24 cellular contexts compared by ENCODE assay signal in the genomic region with DNA sequence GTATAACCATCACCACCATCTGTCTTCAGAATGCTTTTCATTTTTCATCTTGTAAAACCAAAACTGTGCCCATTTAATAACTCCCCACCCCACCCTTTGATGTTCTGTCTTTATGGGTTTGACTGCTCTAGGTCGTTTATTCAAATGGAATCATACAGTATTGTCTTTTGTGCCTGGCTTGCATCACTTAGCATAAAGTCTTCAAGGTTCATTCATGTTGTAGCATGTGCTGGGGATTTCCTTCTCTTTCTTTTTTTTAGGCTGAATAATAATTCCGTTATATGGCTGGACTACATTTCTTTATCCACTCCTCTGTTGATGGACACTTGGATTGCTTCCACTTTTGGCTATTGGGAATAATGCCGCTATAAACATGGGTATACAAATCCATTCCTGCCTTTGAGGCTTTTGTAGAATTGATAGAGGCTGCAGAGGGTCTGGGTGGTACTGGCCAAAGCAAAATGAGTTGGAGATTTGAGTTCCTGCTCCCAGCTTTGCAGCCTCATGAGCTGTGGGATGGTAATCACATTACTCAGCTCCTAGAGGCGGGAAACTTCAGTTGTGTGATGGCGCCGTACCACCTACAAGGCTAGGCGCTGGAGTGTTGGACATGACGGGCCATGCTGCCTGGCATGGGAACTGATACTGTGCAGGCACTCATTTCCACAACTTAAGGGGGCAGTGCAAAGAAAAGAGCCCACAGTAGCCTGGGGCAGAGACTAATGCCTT.
"Had no signal": no experiment of that assay in that cellular context is flagged by ENCODE, and none has a peak within 500 bp of the region (broad histone marks: within the 10 kb centered on the region; RNA-seq: fewer than 3 reads in every experiment).

No MANE protein-coding gene starts in this region.

- H3K79me2 ChIP-seq: hepatocyte had no signal

- H3K27ac Mint-ChIP-seq: activated B cell treated with CpG ODN at 0.5 μM for 24 hours; activated CD4-positive, alpha-beta memory T cell treated with anti-CD3 and anti-CD28 coated beads for 36 hours; activated naive CD4-positive, alpha-beta T cell treated with anti-CD3 and anti-CD28 coated beads, Interleukin-2, amount 10 ng/mL, durations not matched to agents 7 days and 5 days; immature natural killer cell; T-helper 1 cell treated with Interleukin-12 subunit alpha and Interleukin-12 subunit beta and Interleukin-4 antibody, amounts not matched to agents 30 μg/mL and 1 μg/mL, for 36 hours had no signal

- H3K9me3 ChIP-seq: left lung, neutrophil, pancreas, right lobe of liver, stomach, suprapubic skin, tibial nerve had no signal

- H3K36me3 ChIP-seq: pancreas, right lobe of liver had no signal

- H3K4me2 ChIP-seq: hepatocyte had no signal

- H3K27me3 Mint-ChIP-seq: activated B cell treated with CpG ODN at 0.5 μM for 24 hours; activated CD4-positive, alpha-beta memory T cell treated with anti-CD3 and anti-CD28 coated beads for 36 hours; activated naive CD4-positive, alpha-beta T cell treated with anti-CD3 and anti-CD28 coated beads, Interleukin-2, amount 10 ng/mL, durations not matched to agents 7 days and 5 days; natural killer cell treated with Interleukin-12 subunit alpha and Interleukin-12 subunit beta and Interleukin-15 and Interleukin-18, amount 100 ng/mL, for 72 hours had no signal

- H3K4me3 ChIP-seq: hepatocyte, left lung, pancreas, right lobe of liver, skin epidermis, stomach, suprapubic skin, tibial nerve had no signal

- H3K27me3 ChIP-seq: hepatocyte, left lung, neutrophil, pancreas, right lobe of liver, stomach, suprapubic skin, tibial nerve had no signal

- H3K27ac ChIP-seq: hepatocyte, left lung, neutrophil, pancreas, right lobe of liver, stomach, suprapubic skin had no signal

- H2AFZ ChIP-seq: hepatocyte had no signal

- ATAC-seq: left lung; natural killer cell treated with Interleukin-12 subunit alpha and Interleukin-12 subunit beta and Interleukin-15 and Interleukin-18, amount 100 ng/mL, for 72 hours; pancreas; right lobe of liver; stimulated activated effector memory CD8-positive, alpha-beta T cell treated with anti-CD3 and anti-CD28 coated beads, Interleukin-12 subunit alpha, Interleukin-12 subunit beta, amount 100 ng/mL, for 72 hours had no signal

- H3K9me3 Mint-ChIP-seq: activated B cell treated with CpG ODN at 0.5 μM for 24 hours; activated CD4-positive, alpha-beta memory T cell treated with anti-CD3 and anti-CD28 coated beads for 36 hours; activated naive CD4-positive, alpha-beta T cell treated with anti-CD3 and anti-CD28 coated beads, Interleukin-2, amount 10 ng/mL, durations not matched to agents 7 days and 5 days; immature natural killer cell; natural killer cell treated with Interleukin-12 subunit alpha and Interleukin-12 subunit beta and Interleukin-15 and Interleukin-18, amount 100 ng/mL, for 72 hours; stimulated activated effector memory CD8-positive, alpha-beta T cell treated with anti-CD3 and anti-CD28 coated beads, Interleukin-12 subunit alpha, Interleukin-12 subunit beta, amount 100 ng/mL, for 72 hours; T-helper 1 cell treated with Interleukin-12 subunit alpha and Interleukin-12 subunit beta and Interleukin-4 antibody, amounts not matched to agents 30 μg/mL and 1 μg/mL, for 36 hours had no signal

- H3K4me1 Mint-ChIP-seq: activated B cell treated with CpG ODN at 0.5 μM for 24 hours, immature natural killer cell had no signal

- H3K4me1 ChIP-seq: left lung, pancreas, right lobe of liver, tibial nerve had no signal

- DNase-seq: activated B cell treated with CpG ODN at 0.5 μM for 24 hours; activated CD4-positive, alpha-beta memory T cell treated with anti-CD3 and anti-CD28 coated beads for 36 hours; activated CD4-positive, alpha-beta T cell treated with anti-CD3 and anti-CD28 coated beads for 4 hours; activated effector memory CD4-positive, alpha-beta T cell treated with anti-CD3 and anti-CD28 coated beads, Interleukin-2, amount 50 U/mL, for 16 hours; activated naive CD4-positive, alpha-beta T cell treated with anti-CD3 and anti-CD28 coated beads, Interleukin-2, amount 10 ng/mL, durations not matched to agents 7 days and 5 days; amygdala; central memory CD4-positive, alpha-beta T cell; glutamatergic neuron; immature natural killer cell; kidney glomerular epithelial cell; left lung; pancreas; right lobe of liver; stimulated activated CD4-positive, alpha-beta T cell treated with anti-CD3 and anti-CD28 coated beads, Interleukin-2, amount 100 ng/mL, for 24 hours; stomach; T1000 had no signal

- H3K4me3 Mint-ChIP-seq: activated B cell treated with CpG ODN at 0.5 μM for 24 hours; activated CD4-positive, alpha-beta memory T cell treated with anti-CD3 and anti-CD28 coated beads for 36 hours; activated naive CD4-positive, alpha-beta T cell treated with anti-CD3 and anti-CD28 coated beads, Interleukin-2, amount 10 ng/mL, durations not matched to agents 7 days and 5 days; immature natural killer cell; natural killer cell treated with Interleukin-12 subunit alpha and Interleukin-12 subunit beta and Interleukin-15 and Interleukin-18, amount 100 ng/mL, for 72 hours; stimulated activated effector memory CD8-positive, alpha-beta T cell treated with anti-CD3 and anti-CD28 coated beads, Interleukin-12 subunit alpha, Interleukin-12 subunit beta, amount 100 ng/mL, for 72 hours; T-helper 1 cell treated with Interleukin-12 subunit alpha and Interleukin-12 subunit beta and Interleukin-4 antibody, amounts not matched to agents 30 μg/mL and 1 μg/mL, for 36 hours had no signal
